7 cellular contexts compared by ENCODE assay signal in the genomic region with DNA sequence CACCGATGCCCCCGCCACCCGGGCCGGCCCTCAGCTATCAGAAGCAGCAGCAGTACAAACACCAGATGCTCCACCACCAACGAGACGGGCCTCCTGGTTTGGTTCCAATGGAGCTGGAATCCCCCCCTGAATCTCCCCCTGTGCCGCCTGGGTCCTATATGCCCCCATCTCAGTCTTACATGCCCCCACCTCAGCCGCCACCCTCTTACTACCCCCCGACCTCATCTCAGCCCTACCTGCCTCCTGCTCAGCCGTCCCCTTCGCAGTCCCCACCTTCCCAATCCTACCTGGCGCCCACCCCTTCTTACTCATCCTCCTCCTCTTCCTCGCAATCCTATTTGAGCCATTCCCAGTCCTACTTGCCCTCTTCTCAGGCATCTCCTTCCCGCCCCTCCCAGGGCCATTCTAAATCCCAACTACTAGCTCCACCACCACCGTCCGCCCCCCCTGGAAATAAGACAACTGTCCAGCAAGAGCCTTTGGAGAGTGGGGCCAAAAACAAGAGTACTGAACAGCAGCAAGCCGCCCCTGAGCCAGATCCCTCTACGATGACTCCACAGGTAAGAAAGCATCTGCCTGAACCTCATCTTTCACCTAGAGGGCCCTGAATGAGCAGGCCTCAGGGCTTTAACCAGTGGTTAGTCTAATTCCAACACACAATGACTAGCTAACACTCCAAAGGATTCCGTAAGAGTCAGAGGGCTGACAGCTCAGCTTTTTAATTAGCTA.
DNase-seq lines count a peak whose midpoint lies in the region; ATAC-seq and TF ChIP-seq lines count a peak whose summit lies in the region.

No MANE protein-coding gene starts in this region.

- DNase-seq in HFF-Myc (ENCODE audit: extremely low read depth, low read depth) (no peak), medulla oblongata (ENCODE audit: extremely low spot score) (peak; percentile 15), stromal cell of bone marrow (ENCODE audit: low read depth) (peak; percentile 2), GOT3 (lab: John Stamatoyannopoulos, UW) (no peak), NCI-H2081 treated with DMSO at 0.1 percent for 48 hours (lab: John Stamatoyannopoulos, UW) (no peak)

- H3K4me3 ChIP-seq in HFF-Myc (replicated peaks; ENCODE audit: low read depth, low read length), result peak overlapping the region; percentile 82

- H3K27ac ChIP-seq in cingulate gyrus (ENCODE audit: low read depth, low read length), result peak overlapping the region; percentile 78

- no peak for TF ChIP-seq CTCF in HFF-Myc (IDR thresholded peaks at IDR 0.05; ENCODE audit: low read depth, low read length, missing control alignments)

- ATAC-seq in SK-N-SH treated with all-trans-retinoic acid at 6 μM for 48 hours, result peak; percentile 5

TF ChIP-seq in SK-N-SH treated with all-trans-retinoic acid at 6 μM for 48 hours, 23 proteins besides CTCF, POLR2A, EP300 and RAD21:
- TF ChIP-seq ISL1 (CRISPR knock-in tag; IDR thresholded peaks at IDR 0.05), result no peak
- TF ChIP-seq ZFP3 (CRISPR knock-in tag; IDR thresholded peaks at IDR 0.05), result no peak
- no peak for TF ChIP-seq SNAI2 (CRISPR knock-in tag; IDR thresholded peaks at IDR 0.05)
- no peak for TF ChIP-seq ARNTL (CRISPR knock-in tag; IDR thresholded peaks at IDR 0.05; ENCODE audit: borderline replicate concordance, low read depth)
- TF ChIP-seq ZNF8 (CRISPR knock-in tag; IDR thresholded peaks at IDR 0.05), result no peak
- no peak for TF ChIP-seq CSDC2 (CRISPR knock-in tag; IDR thresholded peaks at IDR 0.05)
- TF ChIP-seq, protein P1, sequence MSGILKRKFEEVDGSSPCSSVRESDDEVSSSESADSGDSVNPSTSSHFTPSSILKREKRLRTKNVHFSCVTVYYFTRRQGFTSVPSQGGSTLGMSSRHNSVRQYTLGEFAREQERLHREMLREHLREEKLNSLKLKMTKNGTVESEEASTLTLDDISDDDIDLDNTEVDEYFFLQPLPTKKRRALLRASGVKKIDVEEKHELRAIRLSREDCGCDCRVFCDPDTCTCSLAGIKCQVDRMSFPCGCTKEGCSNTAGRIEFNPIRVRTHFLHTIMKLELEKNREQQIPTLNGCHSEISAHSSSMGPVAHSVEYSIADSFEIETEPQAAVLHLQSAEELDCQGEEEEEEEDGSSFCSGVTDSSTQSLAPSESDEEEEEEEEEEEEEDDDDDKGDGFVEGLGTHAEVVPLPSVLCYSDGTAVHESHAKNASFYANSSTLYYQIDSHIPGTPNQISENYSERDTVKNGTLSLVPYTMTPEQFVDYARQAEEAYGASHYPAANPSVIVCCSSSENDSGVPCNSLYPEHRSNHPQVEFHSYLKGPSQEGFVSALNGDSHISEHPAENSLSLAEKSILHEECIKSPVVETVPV (CRISPR knock-in tag; IDR thresholded peaks at IDR 0.05), result no peak
- no peak for TF ChIP-seq BACH2 (CRISPR knock-in tag; IDR thresholded peaks at IDR 0.05; ENCODE audit: borderline replicate concordance)
- TF ChIP-seq OSR1 (CRISPR knock-in tag; IDR thresholded peaks at IDR 0.05), result no peak
- no peak for TF ChIP-seq ZFP30 (CRISPR knock-in tag; IDR thresholded peaks at IDR 0.05)
- TF ChIP-seq, protein P2, sequence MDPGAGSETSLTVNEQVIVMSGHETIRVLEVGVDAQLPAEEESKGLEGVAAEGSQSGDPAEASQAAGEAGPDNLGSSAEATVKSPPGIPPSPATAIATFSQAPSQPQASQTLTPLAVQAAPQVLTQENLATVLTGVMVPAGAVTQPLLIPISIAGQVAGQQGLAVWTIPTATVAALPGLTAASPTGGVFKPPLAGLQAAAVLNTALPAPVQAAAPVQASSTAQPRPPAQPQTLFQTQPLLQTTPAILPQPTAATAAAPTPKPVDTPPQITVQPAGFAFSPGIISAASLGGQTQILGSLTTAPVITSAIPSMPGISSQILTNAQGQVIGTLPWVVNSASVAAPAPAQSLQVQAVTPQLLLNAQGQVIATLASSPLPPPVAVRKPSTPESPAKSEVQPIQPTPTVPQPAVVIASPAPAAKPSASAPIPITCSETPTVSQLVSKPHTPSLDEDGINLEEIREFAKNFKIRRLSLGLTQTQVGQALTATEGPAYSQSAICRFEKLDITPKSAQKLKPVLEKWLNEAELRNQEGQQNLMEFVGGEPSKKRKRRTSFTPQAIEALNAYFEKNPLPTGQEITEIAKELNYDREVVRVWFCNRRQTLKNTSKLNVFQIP (CRISPR knock-in tag; IDR thresholded peaks at IDR 0.05; ENCODE audit: borderline replicate concordance, low read depth), result no peak
- TF ChIP-seq, protein P3, sequence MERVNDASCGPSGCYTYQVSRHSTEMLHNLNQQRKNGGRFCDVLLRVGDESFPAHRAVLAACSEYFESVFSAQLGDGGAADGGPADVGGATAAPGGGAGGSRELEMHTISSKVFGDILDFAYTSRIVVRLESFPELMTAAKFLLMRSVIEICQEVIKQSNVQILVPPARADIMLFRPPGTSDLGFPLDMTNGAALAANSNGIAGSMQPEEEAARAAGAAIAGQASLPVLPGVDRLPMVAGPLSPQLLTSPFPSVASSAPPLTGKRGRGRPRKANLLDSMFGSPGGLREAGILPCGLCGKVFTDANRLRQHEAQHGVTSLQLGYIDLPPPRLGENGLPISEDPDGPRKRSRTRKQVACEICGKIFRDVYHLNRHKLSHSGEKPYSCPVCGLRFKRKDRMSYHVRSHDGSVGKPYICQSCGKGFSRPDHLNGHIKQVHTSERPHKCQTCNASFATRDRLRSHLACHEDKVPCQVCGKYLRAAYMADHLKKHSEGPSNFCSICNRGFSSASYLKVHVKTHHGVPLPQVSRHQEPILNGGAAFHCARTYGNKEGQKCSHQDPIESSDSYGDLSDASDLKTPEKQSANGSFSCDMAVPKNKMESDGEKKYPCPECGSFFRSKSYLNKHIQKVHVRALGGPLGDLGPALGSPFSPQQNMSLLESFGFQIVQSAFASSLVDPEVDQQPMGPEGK (CRISPR knock-in tag; IDR thresholded peaks at IDR 0.05; ENCODE audit: borderline replicate concordance), result no peak
- no peak for TF ChIP-seq TOX (CRISPR knock-in tag; IDR thresholded peaks at IDR 0.05; ENCODE audit: borderline replicate concordance)
- no peak for TF ChIP-seq ZC3H10 (CRISPR knock-in tag; IDR thresholded peaks at IDR 0.05)
- no peak for TF ChIP-seq TCF4 (CRISPR knock-in tag; IDR thresholded peaks at IDR 0.05; ENCODE audit: borderline replicate concordance)
- no peak for TF ChIP-seq ZNF70 (CRISPR knock-in tag; IDR thresholded peaks at IDR 0.05)
- no peak for TF ChIP-seq ZNF565 (CRISPR knock-in tag; conservative IDR thresholded peaks at IDR 0.05; ENCODE audit: low read depth)
- no peak for TF ChIP-seq RARB (CRISPR knock-in tag; IDR thresholded peaks at IDR 0.05)

Comparison
In these comparisons a context has a peak if more than half of its experiments do, and no peak if none do; other contexts are left out.
1. DNase-seq: peak in medulla oblongata (single experiment) and stromal cell of bone marrow (single experiment); none in HFF-Myc (single experiment), GOT3 (single experiment) and NCI-H2081 treated with DMSO at 0.1 percent for 48 hours (single experiment).